Comparison of ENCODE assay signal across 9 cellular contexts in the genomic region with DNA sequence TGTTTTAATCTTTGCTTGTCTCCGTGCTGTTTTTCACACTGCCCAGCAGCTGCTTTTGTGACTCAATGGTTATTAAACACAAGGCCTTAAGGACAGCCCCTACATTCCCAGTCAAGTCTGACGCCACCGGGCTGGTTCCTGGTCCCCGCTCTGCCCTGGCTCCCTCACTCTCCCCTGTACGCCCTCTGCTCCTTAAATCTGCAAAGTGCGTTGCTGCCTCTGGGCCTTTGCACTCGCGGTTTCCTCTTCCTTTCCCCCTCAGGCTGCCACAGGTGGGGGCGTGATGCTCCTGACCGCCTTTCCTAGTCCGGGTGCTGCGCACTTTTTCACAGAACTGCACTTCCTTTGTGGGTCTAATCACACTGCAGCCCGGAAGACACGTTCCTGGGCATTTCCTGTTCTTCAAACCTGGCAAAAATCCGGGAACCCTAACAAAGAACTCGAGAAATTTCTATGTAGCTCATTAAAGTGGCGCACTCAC. TPM values are rescaled to one million over a fixed set of nuclear protein-coding genes. Genes with fewer than 3 reads are reported as not detected.
DNase-seq lines count a peak whose midpoint lies in the region; ATAC-seq and TF ChIP-seq lines count a peak whose summit lies in the region.
"Had no signal": no experiment of that assay in that cellular context is flagged by ENCODE, and none has a peak within 500 bp of the region (broad histone marks: within the 10 kb centered on the region; RNA-seq: fewer than 3 reads in every experiment).

No MANE protein-coding gene starts in this region.

- peaks cover 0 to 39% of the 10 kb centered on the region in 2 donors for H3K36me3 ChIP-seq in vagina

- no peak for TF ChIP-seq POLR2A in vagina (IDR thresholded peaks at IDR 0.05)

- no peak for TF ChIP-seq CTCF in vagina (IDR thresholded peaks at IDR 0.05)

- H3K4me3 ChIP-seq in vagina: no peak overlapping the region

- H3K4me1 ChIP-seq in vagina: peaks cover 23% of the 10 kb centered on the region

- peak overlapping the region; percentile 56 for H3K27ac ChIP-seq in vagina

- H3K27ac Mint-ChIP-seq in memory B cell: peak overlapping the region; percentile 8

- H3K27me3 ChIP-seq in vagina: no peaks in the 10 kb centered on the region

- H3K4me1 Mint-ChIP-seq in memory B cell: peaks cover 9% of the 10 kb centered on the region

- ATAC-seq in memory B cell (ENCODE audit: low read depth) (no peak), GM19324 (IDR thresholded peaks at IDR 0.05; ENCODE audit: low FRiP score, unreplicated experiment) (no peak)

- H3K9me3 Mint-ChIP-seq in memory B cell: no peaks in the 10 kb centered on the region

- no peaks in the 10 kb centered on the region for H3K9me3 ChIP-seq in vagina

- DNase-seq in activated naive CD4-positive, alpha-beta T cell treated with Interleukin-2 at 50 U/mL for 16 hours: peak; percentile 46
- DNase-seq in activated naive CD4-positive, alpha-beta T cell (lab: John Stamatoyannopoulos, UW): no peak
- DNase-seq in central memory CD4-positive, alpha-beta T cell: peak; percentile 54
- DNase-seq in memory B cell (ENCODE audit: low spot score in 2 of 2): no peak
- DNase-seq in vagina (ENCODE audit: extremely low spot score in 2 of 2): no peak
- no peak for DNase-seq in glomerular visceral epithelial cell (ENCODE audit: extremely low spot score)
- DNase-seq in NCI-H82 (lab: John Stamatoyannopoulos, UW): no peak
- DNase-seq: NCI-H1930 had no signal

- no peaks in the 10 kb centered on the region for H3K27me3 Mint-ChIP-seq in memory B cell

- no peak overlapping the region for H3K4me3 Mint-ChIP-seq in memory B cell

- H3K36me3 Mint-ChIP-seq in memory B cell: peaks cover 25% of the 10 kb centered on the region

- intact Hi-C loops in vagina (cut with DNase I): no loop called here

RNA-seq across cellular contexts. Expression of gene NOSIP, which starts 25.6 kb away (rescaled TPM):
- 72.2 TPM for total RNA-seq in vagina

RNA-seq across cellular contexts. Expression of gene PRRG2, which starts 26.4 kb away (rescaled TPM):
- 5.4 TPM for total RNA-seq in vagina

RNA-seq across cellular contexts. Expression of gene RCN3, which starts 26.9 kb away (rescaled TPM):
- 22.6 TPM for total RNA-seq in vagina

RNA-seq across cellular contexts. Expression of gene PRR12, which starts 36.2 kb away (rescaled TPM):
- 15.5 TPM for total RNA-seq in vagina

RNA-seq across cellular contexts. Expression of gene FCGRT, which starts 42.3 kb away (rescaled TPM):
- total RNA-seq in vagina: 166 TPM

Comparison
In these comparisons a context has a peak if more than half of its experiments do, and no peak if none do; other contexts are left out.
1. DNase-seq: peak in activated naive CD4-positive, alpha-beta T cell treated with Interleukin-2 at 50 U/mL for 16 hours (single experiment) and central memory CD4-positive, alpha-beta T cell (single experiment); none in activated naive CD4-positive, alpha-beta T cell (0 of 4), memory B cell (0 of 2), vagina (0 of 2), glomerular visceral epithelial cell (single experiment) and NCI-H82 (single experiment).